In the genomic region with DNA sequence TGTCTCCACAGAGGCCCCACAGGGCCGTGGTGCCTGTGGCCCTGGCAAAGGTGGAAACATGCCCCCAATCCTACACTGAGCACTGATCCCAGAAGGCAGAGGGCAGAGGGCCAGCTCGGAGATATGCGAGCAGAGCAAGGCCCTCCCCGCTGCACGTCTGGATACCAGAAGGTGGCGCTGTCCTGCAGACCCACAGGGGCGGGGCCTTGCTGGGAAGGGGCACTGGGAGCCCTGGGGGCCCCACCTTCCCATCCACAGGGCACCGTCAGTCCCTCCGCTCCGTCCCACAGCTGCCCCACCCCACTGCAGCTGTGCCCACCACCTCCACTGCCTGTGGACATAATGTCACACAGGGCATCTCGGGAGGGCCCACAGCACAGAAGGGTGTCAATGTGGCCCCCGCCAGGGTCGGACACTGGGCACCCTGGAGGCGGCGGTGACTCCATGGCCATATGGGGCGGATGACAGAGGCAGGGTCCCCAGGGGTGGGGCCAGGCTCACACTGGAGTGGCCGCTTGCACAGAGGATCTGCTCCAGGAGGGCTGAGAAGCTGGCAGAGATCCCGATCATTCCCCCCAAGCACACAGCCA, we compare ENCODE assay signal across 6 cellular contexts. TPM values are rescaled to one million over a fixed set of nuclear protein-coding genes. Genes with fewer than 3 reads are reported as not detected.
DNase-seq lines count a peak whose midpoint lies in the region; ATAC-seq lines count a peak whose summit lies in the region.

No MANE protein-coding gene starts in this region.

- no peak for ATAC-seq in HG03521 (IDR thresholded peaks at IDR 0.05; ENCODE audit: unreplicated experiment)

- no peaks in the 10 kb centered on the region for H3K9me3 ChIP-seq in effector memory CD4-positive, alpha-beta T cell (ENCODE audit: control insufficient read depth, low read length)

- DNase-seq in Daoy (ENCODE audit: low read depth), result peak; percentile 68
- peak; percentile 50 to 72 for DNase-seq in NCI-H1930 (lab: John Stamatoyannopoulos, UW)
- peak; percentile 62 to 66 for DNase-seq in T47D (ENCODE audit: low read depth in 1 of 2, low spot score in 1 of 2)
- DNase-seq in myocyte (ENCODE audit: low read depth), result peak; percentile 86
- DNase-seq in effector memory CD4-positive, alpha-beta T cell, result no peak

- H3K27me3 ChIP-seq in effector memory CD4-positive, alpha-beta T cell (replicated peaks; ENCODE audit: control insufficient read depth, insufficient read depth, low read length, poor library complexity, severe bottlenecking), result no peaks in the 10 kb centered on the region

- no peak overlapping the region for H3K4me3 ChIP-seq in effector memory CD4-positive, alpha-beta T cell (ENCODE audit: insufficient read depth, low read depth, low read length, poor library complexity, severe bottlenecking)

- H3K4me1 ChIP-seq in effector memory CD4-positive, alpha-beta T cell (ENCODE audit: control insufficient read depth, insufficient read depth, low read length, poor library complexity, severe bottlenecking), result peaks cover 8% of the 10 kb centered on the region

- no peak overlapping the region for H3K27ac ChIP-seq in effector memory CD4-positive, alpha-beta T cell (ENCODE audit: insufficient read depth, low read length, poor library complexity, severe bottlenecking)

- in situ Hi-C loops in T47D (cut with HindIII; ENCODE audit: low pct_unique_long_range_greater_than_20kb, low sequenced_read_pairs), result no loop called here

- H3K36me3 ChIP-seq in effector memory CD4-positive, alpha-beta T cell (ENCODE audit: control insufficient read depth, insufficient read depth, low read length), result no peaks in the 10 kb centered on the region

RNA-seq across cellular contexts. Expression of a gene that starts 4.9 kb away (rescaled TPM):
- total RNA-seq in Daoy (2014; rRNA removed; shearing (Covaris generic)), result not detected in 2 replicates
- total RNA-seq in myocyte, result 0.10 TPM in 1 of 2 replicates, not detected in the other
- 0.91 TPM for polyA plus RNA-seq in myocyte (2012)

RNA-seq across cellular contexts. Expression of a gene that starts 9.7 kb away (rescaled TPM):
- 2.2 and 6.1 TPM in 2 replicates for total RNA-seq in Daoy (2014; rRNA removed; shearing (Covaris generic))
- 510 and 575 TPM in 2 replicates for total RNA-seq in myocyte
- 90.4 TPM for polyA plus RNA-seq in myocyte (2012)

RNA-seq across cellular contexts. Expression of a gene that starts 10.0 kb away (rescaled TPM):
- total RNA-seq in Daoy (2014; rRNA removed; shearing (Covaris generic)), result 101 and 109 TPM in 2 replicates
- total RNA-seq in myocyte, result 69.9 and 197 TPM in 2 replicates
- 842 TPM for polyA plus RNA-seq in myocyte (2012)

RNA-seq across cellular contexts. Expression of a gene that starts 21.6 kb away (rescaled TPM):
- 26.5 TPM in 2 replicates for total RNA-seq in Daoy (2014; rRNA removed; shearing (Covaris generic))
- total RNA-seq in myocyte, result 79.0 and 93.6 TPM in 2 replicates
- 57.5 TPM for polyA plus RNA-seq in myocyte (2012)

RNA-seq across cellular contexts. Expression of a gene that starts 58.7 kb away (rescaled TPM):
- total RNA-seq in Daoy (2014; rRNA removed; shearing (Covaris generic)), result 0.51 and 4.2 TPM in 2 replicates
- 0.27 and 2.1 TPM in 2 replicates for total RNA-seq in myocyte
- polyA plus RNA-seq in myocyte (2012), result 0.26 TPM

Comparison
In these comparisons a context has a peak if more than half of its experiments do, and no peak if none do; other contexts are left out.
1. DNase-seq: peak in Daoy (single experiment), NCI-H1930 (2 of 2), T47D (2 of 2) and myocyte (single experiment); none in effector memory CD4-positive, alpha-beta T cell (0 of 3).
2. RNA of a gene that starts 9.7 kb away (total RNA-seq): 510 to 575 TPM in myocyte; 2.2 to 6.1 TPM in Daoy; every median in the first group is over 10 times any median in the second.